1 cellular context compared by ENCODE assay signal in genomic region chr12:6927379-6927991, GRCh38.
TF ChIP-seq lines count a peak whose summit lies in the region.

ATN1 (plus strand) TSS chr12:6927959; CDS start chr12:6934002, 6,043 bp downstream.

TF ChIP-seq in K562, 482 proteins besides CTCF, POLR2A, EP300 and RAD21 (continued from another document and continues in another):
- TF ChIP-seq THRAP3 (IDR thresholded peaks at IDR 0.05; ENCODE audit: borderline replicate concordance), result no peak
- TF ChIP-seq MLX (CRISPR knock-in tag; conservative IDR thresholded peaks at IDR 0.05), result no peak
- no peak for TF ChIP-seq ZNF318 (IDR thresholded peaks at IDR 0.05; ENCODE audit: borderline replicate concordance in 1 of 2, low read depth in 1 of 2)
- no peak for TF ChIP-seq STAT6 (CRISPR knock-in tag; IDR thresholded peaks at IDR 0.05)
- TF ChIP-seq MAFF (IDR thresholded peaks at IDR 0.05; ENCODE audit: low read length), result no peak
- TF ChIP-seq ZNF655 (CRISPR knock-in tag; IDR thresholded peaks at IDR 0.05), result no peak
- TF ChIP-seq ZNF395 (CRISPR knock-in tag; IDR thresholded peaks at IDR 0.05), result peak; percentile 73; the same call in 1 of the 2 replicates
- no peak for TF ChIP-seq FOXK2 (conservative IDR thresholded peaks at IDR 0.05 in 1 of 2, IDR thresholded peaks at IDR 0.05 in 1 of 2; ENCODE audit: low read depth in 2 of 2)
- TF ChIP-seq RBM14 (IDR thresholded peaks at IDR 0.05; ENCODE audit: borderline replicate concordance, insufficient read depth, low read depth, low read length), result no peak
- no peak for TF ChIP-seq SMARCA4 (IDR thresholded peaks at IDR 0.05)
- TF ChIP-seq LCOR (CRISPR knock-in tag; IDR thresholded peaks at IDR 0.05), result no peak
- TF ChIP-seq NKRF (IDR thresholded peaks at IDR 0.05; ENCODE audit: borderline replicate concordance), result peak; percentile 56; the same call in 1 of the 2 replicates
- no peak for TF ChIP-seq SFPQ (IDR thresholded peaks at IDR 0.05; ENCODE audit: low read depth, low read length)
- 0 out of 2 replicates have a peak, but pooled peaks have one; percentile 19 for TF ChIP-seq FOXP4 (CRISPR knock-in tag; IDR thresholded peaks at IDR 0.05; ENCODE audit: borderline replicate concordance)
- no peak for TF ChIP-seq ID3 (CRISPR knock-in tag; IDR thresholded peaks at IDR 0.05)
- TF ChIP-seq ID3 (tag; IDR thresholded peaks at IDR 0.05), result no peak
- TF ChIP-seq IFI16 (CRISPR knock-in tag; IDR thresholded peaks at IDR 0.05), result no peak
- TF ChIP-seq ARNT (IDR thresholded peaks at IDR 0.05), result no peak
- peak in 1 of 2 experiments; percentile 50; a peak in 2 of 4 replicates for TF ChIP-seq MNT (conservative IDR thresholded peaks at IDR 0.05)
- no peak for TF ChIP-seq GABPB2 (CRISPR knock-in tag; conservative IDR thresholded peaks at IDR 0.05)
- TF ChIP-seq POLR3G (IDR thresholded peaks at IDR 0.05; ENCODE audit: extremely low read depth, insufficient read length, insufficient replicate concordance), result no peak
- no peak for TF ChIP-seq CHCHD3 (CRISPR knock-in tag; IDR thresholded peaks at IDR 0.05)
- no peak for TF ChIP-seq ZNF121 (CRISPR knock-in tag; conservative IDR thresholded peaks at IDR 0.05)
- TF ChIP-seq RBM39 (optimal IDR thresholded peaks at IDR 0.05; ENCODE audit: low read depth, low read length), result no peak
- no peak for TF ChIP-seq NUFIP1 (IDR thresholded peaks at IDR 0.05; ENCODE audit: partially characterized antibody)
- no peak for TF ChIP-seq CEBPB (tag; IDR thresholded peaks at IDR 0.05)
- no peak for TF ChIP-seq E2F5 (CRISPR knock-in tag; IDR thresholded peaks at IDR 0.05)
- no peak for TF ChIP-seq FOXJ3 (CRISPR knock-in tag; IDR thresholded peaks at IDR 0.05)
- TF ChIP-seq PHF20 (IDR thresholded peaks at IDR 0.05; ENCODE audit: partially characterized antibody), result no peak
- TF ChIP-seq PPARD (CRISPR knock-in tag; IDR thresholded peaks at IDR 0.05), result no peak
- TF ChIP-seq HMG20A (CRISPR knock-in tag; conservative IDR thresholded peaks at IDR 0.05), result no peak
